ENCODE assay signal across 26 cellular contexts in genomic region chr5:81945867-81946266, GRCh38.
"Had no signal": no experiment of that assay in that cellular context is flagged by ENCODE, and none has a peak within 500 bp of the region (broad histone marks: within the 10 kb centered on the region; RNA-seq: fewer than 3 reads in every experiment).

No MANE protein-coding gene starts in this region.

- H3K9me3 ChIP-seq: colonic mucosa, gastrocnemius medialis had no signal

- H3K27ac ChIP-seq: colonic mucosa, coronary artery, dorsolateral prefrontal cortex, epithelial cell of prostate, esophagus muscularis mucosa, esophagus squamous epithelium, foreskin keratinocyte, gastrocnemius medialis, gastroesophageal sphincter, heart left ventricle, heart right ventricle had no signal

- DNase-seq: colonic mucosa; dermis blood vessel endothelial cell; dorsolateral prefrontal cortex; effector CD4-positive, alpha-beta T cell; effector CD8-positive, alpha-beta T cell; effector memory CD4-positive, alpha-beta T cell; effector memory CD8-positive, alpha-beta T cell; endodermal cell; erythroblast; esophagus squamous epithelium; foreskin fibroblast; foreskin keratinocyte; foreskin melanocyte; gastrocnemius medialis; glutamatergic neuron; head of caudate nucleus; heart left ventricle; heart right ventricle had no signal

- ATAC-seq: effector memory CD8-positive, alpha-beta T cell; esophagus mucosa; foreskin keratinocyte; gastrocnemius medialis; gastroesophageal sphincter; heart left ventricle; heart right ventricle had no signal

- H3K36me3 ChIP-seq: colonic mucosa, esophagus muscularis mucosa, esophagus squamous epithelium, gastrocnemius medialis, gastroesophageal sphincter, heart left ventricle, heart right ventricle had no signal

- H3K4me1 ChIP-seq: colonic mucosa, foreskin keratinocyte, gastrocnemius medialis had no signal

- FAIRE-seq: colon, endometrium, frontal cortex had no signal

- H3K27me3 ChIP-seq: colonic mucosa, dorsolateral prefrontal cortex, esophagus muscularis mucosa, foreskin keratinocyte, gastrocnemius medialis, gastroesophageal sphincter, heart left ventricle, heart right ventricle had no signal

- H3K4me3 ChIP-seq: colonic mucosa, coronary artery, dorsolateral prefrontal cortex, esophagus muscularis mucosa, esophagus squamous epithelium, gastrocnemius medialis, gastroesophageal sphincter, heart left ventricle, heart right ventricle had no signal
